10 cellular contexts compared by ENCODE assay signal in genomic region chr18:618618-619017, GRCh38. TPM values are rescaled to one million over a fixed set of nuclear protein-coding genes. Genes with fewer than 3 reads are reported as not detected.
"Had no signal": no experiment of that assay in that cellular context is flagged by ENCODE, and none has a peak within 500 bp of the region (broad histone marks: within the 10 kb centered on the region; RNA-seq: fewer than 3 reads in every experiment).

No MANE protein-coding gene starts in this region.

- DNase-seq: H9, HCEC 1CT, IMR-90, KBM-7 had no signal

- H3K27ac Mint-ChIP-seq: GM23338, H9 had no signal

- ATAC-seq: GM23338 had no signal

- H3K9me3 Mint-ChIP-seq: GM23338, H9 had no signal

- H3K4me3 ChIP-seq: GM23338 had no signal

- H3K27ac ChIP-seq: KMS-11 had no signal

- H3K4me2 ChIP-seq: GM23338, KMS-11 had no signal

- H3K4me3 Mint-ChIP-seq: GM23338, H9 had no signal

- H3K9ac ChIP-seq: KMS-11 had no signal

- H3K4me1 Mint-ChIP-seq: GM23338 had no signal

- FAIRE-seq: H1, H54, HTR-8/SVneo had no signal

RNA-seq across cellular contexts. Expression of gene CLUL1, which starts 21.8 kb away (rescaled TPM):
- total RNA-seq: GM23338, H1, HT-29, IMR-90 had no signal
- polyA plus RNA-seq: IMR-90 had no signal

RNA-seq across cellular contexts. Expression of gene CETN1, which starts 38.4 kb away (rescaled TPM):
- total RNA-seq: GM23338, H1, H9, HT-29, IMR-90 had no signal
- polyA plus RNA-seq: GM23338, H1, IMR-90 had no signal
